ENCODE assay signal across 22 cellular contexts in the genomic region with DNA sequence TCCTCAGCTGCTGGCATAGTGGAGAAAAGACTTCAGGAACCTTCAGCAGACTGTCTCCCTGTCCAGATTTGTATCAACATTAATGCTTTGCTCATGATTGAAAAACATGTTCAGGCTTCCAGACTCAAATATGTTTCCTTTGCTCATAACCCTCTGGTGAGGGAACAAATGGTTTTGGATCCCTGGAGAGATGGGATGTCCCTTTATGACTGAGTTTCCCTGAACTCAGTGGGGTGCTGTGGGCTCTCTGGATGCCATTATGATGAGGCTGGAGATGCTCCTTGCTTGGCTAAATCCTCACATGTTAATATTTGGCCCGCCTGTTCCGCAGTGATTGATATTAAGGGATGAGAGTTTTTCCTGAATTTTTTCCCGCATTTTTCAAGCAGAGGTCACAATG.
"Had no signal": no experiment of that assay in that cellular context is flagged by ENCODE, and none has a peak within 500 bp of the region (broad histone marks: within the 10 kb centered on the region; RNA-seq: fewer than 3 reads in every experiment).

No MANE protein-coding gene starts in this region.

- DNase-seq: activated CD4-positive, alpha-beta T cell treated with anti-CD3 and anti-CD28 coated beads for 4 hours; activated CD4-positive, alpha-beta T cell treated with anti-CD3 and anti-CD28 coated beads, Interleukin-2, amount 50 U/mL, for 48 hours; activated CD4-positive, CD25-positive, alpha-beta regulatory T cell; activated effector memory CD4-positive, alpha-beta T cell treated with Interleukin-2 at 50 U/mL for 16 hours; activated naive CD4-positive, alpha-beta T cell treated with anti-CD3 and anti-CD28 coated beads, Interleukin-2, amount 50 U/mL, for 16 hours; activated naive CD8-positive, alpha-beta T cell treated with anti-CD3 and anti-CD28 coated beads, Interleukin-2, amount 50 U/mL, for 24 hours; activated T-cell treated with anti-CD3 and anti-CD28 coated beads, Interleukin-2, amount 50 U/mL, for 48 hours; cortex of kidney; endodermal cell; foreskin keratinocyte; left ventricle myocardium inferior; natural killer cell; ovary; psoas muscle; stimulated activated CD4-positive, alpha-beta T cell treated with anti-CD3 and anti-CD28 coated beads, Interleukin-1b, Interleukin-23, amount 100 ng/mL, for 48 hours; substantia nigra; SW 1271; T-helper 17 cell had no signal

- H3K27ac ChIP-seq: breast epithelium, epithelial cell of prostate, foreskin keratinocyte, left ventricle myocardium inferior, ovary, psoas muscle, right atrium auricular region had no signal

- H3K36me3 ChIP-seq: breast epithelium, left ventricle myocardium inferior, ovary, right atrium auricular region, tibial nerve had no signal

- H3K27me3 ChIP-seq: breast epithelium, foreskin keratinocyte, ovary, right atrium auricular region, tibial nerve had no signal

- H3K4me3 ChIP-seq: breast epithelium, left ventricle myocardium inferior, ovary, psoas muscle, right atrium auricular region, tibial nerve had no signal

- H3K4me1 ChIP-seq: breast epithelium, left ventricle myocardium inferior, psoas muscle, right atrium auricular region had no signal

- H3K9me3 ChIP-seq: left ventricle myocardium inferior, ovary, psoas muscle, right atrium auricular region, tibial nerve had no signal
